Comparison of ENCODE assay signal across 14 cellular contexts in genomic region chr2:172198908-172199307, GRCh38.
"Had no signal": no experiment of that assay in that cellular context is flagged by ENCODE, and none has a peak within 500 bp of the region (broad histone marks: within the 10 kb centered on the region; RNA-seq: fewer than 3 reads in every experiment).

No MANE protein-coding gene starts in this region.

- DNase-seq: activated CD4-positive, alpha-beta T cell treated with anti-CD3 and anti-CD28 coated beads for 1 hour; activated gamma-delta T cell treated with Interleukin-2 at 50 U/mL for 16 hours; effector CD4-positive, alpha-beta T cell; glutamatergic neuron; kidney glomerular epithelial cell; left ventricle myocardium inferior; stimulated activated CD4-positive, alpha-beta T cell treated with anti-CD3 and anti-CD28 coated beads, Interleukin-2, amount 100 ng/mL, for 48 hours; stimulated activated naive CD8-positive, alpha-beta T cell treated with anti-CD3 and anti-CD28 coated beads, Interleukin-15, amount 100 ng/mL, for 72 hours; upper lobe of left lung had no signal

- ATAC-seq: stimulated activated naive CD8-positive, alpha-beta T cell treated with anti-CD3 and anti-CD28 coated beads, Interleukin-15, amount 100 ng/mL, for 72 hours had no signal

- H3K27ac ChIP-seq: left ventricle myocardium inferior, right atrium auricular region, upper lobe of left lung, VCaP had no signal

- H3K27ac Mint-ChIP-seq: activated naive CD8-positive, alpha-beta T cell; progenitor cell of endocrine pancreas; stimulated activated naive CD8-positive, alpha-beta T cell treated with anti-CD3 and anti-CD28 coated beads, Interleukin-15, amount 100 ng/mL, for 72 hours; T-helper 1 cell treated with Interleukin-12 subunit alpha and Interleukin-12 subunit beta and Interleukin-4 antibody, amounts not matched to agents 30 μg/mL and 1 μg/mL, for 36 hours had no signal

- H3K4me1 ChIP-seq: left ventricle myocardium inferior, right atrium auricular region, upper lobe of left lung had no signal

- H3K36me3 ChIP-seq: left ventricle myocardium inferior, right atrium auricular region, upper lobe of left lung had no signal

- H3K27me3 Mint-ChIP-seq: progenitor cell of endocrine pancreas had no signal

- H3K4me3 ChIP-seq: left ventricle myocardium inferior, right atrium auricular region, upper lobe of left lung had no signal

- H3K4me3 Mint-ChIP-seq: activated naive CD8-positive, alpha-beta T cell; stimulated activated naive CD8-positive, alpha-beta T cell treated with anti-CD3 and anti-CD28 coated beads, Interleukin-15, amount 100 ng/mL, for 72 hours; T-helper 1 cell treated with Interleukin-12 subunit alpha and Interleukin-12 subunit beta and Interleukin-4 antibody, amounts not matched to agents 30 μg/mL and 1 μg/mL, for 36 hours had no signal

- H3K27me3 ChIP-seq: right atrium auricular region, upper lobe of left lung had no signal
